11 cellular contexts compared by ENCODE assay signal in the genomic region with DNA sequence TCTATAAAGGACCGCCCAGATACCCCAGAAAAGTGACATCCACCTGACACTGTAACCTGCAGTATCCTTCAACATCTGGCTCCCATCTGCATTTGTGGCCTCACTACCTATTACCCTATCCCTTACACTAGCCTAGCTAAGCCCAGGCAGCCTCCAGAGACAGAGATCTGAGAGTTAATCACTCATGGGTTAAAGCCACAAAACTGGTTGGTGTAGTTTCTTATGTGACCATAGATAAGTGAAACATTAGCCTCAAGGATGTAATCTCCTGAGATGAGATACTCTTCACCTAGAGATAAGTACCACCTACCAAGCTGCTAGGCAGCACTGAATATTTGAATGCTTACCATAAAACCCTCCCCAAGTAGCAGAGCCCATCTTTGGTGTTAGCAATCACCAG.
DNase-seq lines count a peak whose midpoint lies in the region; ATAC-seq and TF ChIP-seq lines count a peak whose summit lies in the region.
"Had no signal": no experiment of that assay in that cellular context is flagged by ENCODE, and none has a peak within 500 bp of the region (broad histone marks: within the 10 kb centered on the region; RNA-seq: fewer than 3 reads in every experiment).

No MANE protein-coding gene starts in this region.

- ATAC-seq in GM18505 (IDR thresholded peaks at IDR 0.05; ENCODE audit: unreplicated experiment), result peak; percentile 95
- ATAC-seq in GM21381 (IDR thresholded peaks at IDR 0.05; ENCODE audit: unreplicated experiment), result peak; percentile 97
- ATAC-seq in HG03060 (IDR thresholded peaks at IDR 0.05; ENCODE audit: low read depth, unreplicated experiment), result peak; percentile 94
- no peak for ATAC-seq in HG03095 (IDR thresholded peaks at IDR 0.05; ENCODE audit: unreplicated experiment)

- DNase-seq in NCI-H510A treated with DMSO at 0.1 percent for 48 hours (lab: John Stamatoyannopoulos, UW) (peak; percentile 64), NOMO-1 treated with DMSO at 0.1 percent for 48 hours (lab: John Stamatoyannopoulos, UW; ENCODE audit: unreplicated experiment) (no peak)
- no peak for DNase-seq in activated naive CD4-positive, alpha-beta T cell treated with anti-CD3 and anti-CD28 coated beads, Interleukin-2, amount 50 U/mL, for 16 hours
- DNase-seq in activated T-cell treated with anti-CD3 and anti-CD28 coated beads, Interleukin-2, amount 50 U/mL, for 48 hours, result no peak
- DNase-seq: activated CD8-positive, alpha-beta memory T cell treated with anti-CD3 and anti-CD28 coated beads for 24 hours; NCI-H2081; stimulated activated CD4-positive, alpha-beta T cell treated with anti-CD3 and anti-CD28 coated beads, Interleukin-4, amount 100 ng/mL, for 1 hour had no signal

- no peak for TF ChIP-seq POLR2A in GM18505 (IDR thresholded peaks at IDR 0.05; ENCODE audit: borderline replicate concordance, extremely low read depth, insufficient read depth, insufficient read length)
